1 cellular context compared by ENCODE assay signal in the genomic region with DNA sequence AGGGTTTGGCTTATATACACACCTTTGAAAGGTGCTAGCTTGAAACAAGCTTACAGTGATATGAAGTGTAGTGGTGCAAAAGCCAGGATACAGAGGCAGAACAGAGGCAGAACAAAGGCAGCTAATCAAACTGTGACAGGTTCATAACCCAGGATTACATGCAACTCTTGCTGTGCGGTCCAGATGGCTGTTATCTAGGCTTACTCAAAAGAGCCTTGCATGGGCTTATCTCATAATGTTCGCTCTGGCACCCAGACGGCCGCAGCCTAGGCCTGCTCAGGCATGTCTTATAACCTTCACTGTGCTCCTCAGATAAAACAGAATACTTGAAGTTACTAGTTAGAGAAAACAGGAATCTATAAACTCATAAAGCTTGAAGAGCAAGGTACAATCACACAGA.
TF ChIP-seq lines count a peak whose summit lies in the region.

No MANE protein-coding gene starts in this region.

TF ChIP-seq in K562, 482 proteins besides CTCF, POLR2A, EP300 and RAD21 (continued from another document and continues in another):
- TF ChIP-seq, protein P1, sequence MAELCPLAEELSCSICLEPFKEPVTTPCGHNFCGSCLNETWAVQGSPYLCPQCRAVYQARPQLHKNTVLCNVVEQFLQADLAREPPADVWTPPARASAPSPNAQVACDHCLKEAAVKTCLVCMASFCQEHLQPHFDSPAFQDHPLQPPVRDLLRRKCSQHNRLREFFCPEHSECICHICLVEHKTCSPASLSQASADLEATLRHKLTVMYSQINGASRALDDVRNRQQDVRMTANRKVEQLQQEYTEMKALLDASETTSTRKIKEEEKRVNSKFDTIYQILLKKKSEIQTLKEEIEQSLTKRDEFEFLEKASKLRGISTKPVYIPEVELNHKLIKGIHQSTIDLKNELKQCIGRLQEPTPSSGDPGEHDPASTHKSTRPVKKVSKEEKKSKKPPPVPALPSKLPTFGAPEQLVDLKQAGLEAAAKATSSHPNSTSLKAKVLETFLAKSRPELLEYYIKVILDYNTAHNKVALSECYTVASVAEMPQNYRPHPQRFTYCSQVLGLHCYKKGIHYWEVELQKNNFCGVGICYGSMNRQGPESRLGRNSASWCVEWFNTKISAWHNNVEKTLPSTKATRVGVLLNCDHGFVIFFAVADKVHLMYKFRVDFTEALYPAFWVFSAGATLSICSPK (IDR thresholded peaks at IDR 0.05; ENCODE audit: borderline replicate concordance): no peak
- TF ChIP-seq MTA1 (IDR thresholded peaks at IDR 0.05; ENCODE audit: borderline replicate concordance) (peak; percentile 74; the same call in 1 of the 2 replicates), ZC3H8 (IDR thresholded peaks at IDR 0.05) (no peak), MYC (IDR thresholded peaks at IDR 0.05; ENCODE audit: low read depth, low read length) (peak; percentile 66; the same call in 1 of the 2 replicates), MYC (CRISPR knock-in tag; IDR thresholded peaks at IDR 0.05; ENCODE audit: borderline replicate concordance, low read depth) (no peak), PHB2 (IDR thresholded peaks at IDR 0.05; ENCODE audit: low read depth) (peak; percentile 96), THRAP3 (IDR thresholded peaks at IDR 0.05; ENCODE audit: borderline replicate concordance) (no peak), ZFP36 (IDR thresholded peaks at IDR 0.05; ENCODE audit: low read depth, low read length, partially characterized antibody) (peak; percentile 48), TAL1 (IDR thresholded peaks at IDR 0.05) (peak; percentile 99), RBM14 (IDR thresholded peaks at IDR 0.05; ENCODE audit: borderline replicate concordance, insufficient read depth, low read depth, low read length) (no peak), BRCA1 (IDR thresholded peaks at IDR 0.05) (no peak), BRCA1 (CRISPR knock-in tag; IDR thresholded peaks at IDR 0.05) (no peak), KAT7 (CRISPR knock-in tag; IDR thresholded peaks at IDR 0.05; ENCODE audit: borderline replicate concordance) (no peak), MTF1 (CRISPR knock-in tag; IDR thresholded peaks at IDR 0.05; ENCODE audit: borderline replicate concordance) (no peak), RBM25 (IDR thresholded peaks at IDR 0.05; ENCODE audit: low read depth, low read length, severe bottlenecking) (no peak), SMARCA4 (IDR thresholded peaks at IDR 0.05) (peak; percentile 97), NFYB (IDR thresholded peaks at IDR 0.05; ENCODE audit: extremely low read depth, insufficient read length) (no peak), OTX1 (CRISPR knock-in tag; IDR thresholded peaks at IDR 0.05) (no peak), ZNF224 (CRISPR knock-in tag; IDR thresholded peaks at IDR 0.05) (no peak), HMG20B (CRISPR knock-in tag; IDR thresholded peaks at IDR 0.05) (no peak), SNIP1 (IDR thresholded peaks at IDR 0.05; ENCODE audit: low read depth) (no peak), DPF2 (IDR thresholded peaks at IDR 0.05) (peak; percentile 98), ZNF444 (CRISPR knock-in tag; IDR thresholded peaks at IDR 0.05) (peak; percentile 75; the same call in 1 of the 2 replicates), PHF8 (IDR thresholded peaks at IDR 0.05; ENCODE audit: borderline replicate concordance, low read length) (no peak), ZFPM2 (CRISPR knock-in tag; IDR thresholded peaks at IDR 0.05) (no peak), NFIX (CRISPR knock-in tag; IDR thresholded peaks at IDR 0.05; ENCODE audit: low read depth) (no peak), KLF13 (tag; IDR thresholded peaks at IDR 0.05; ENCODE audit: borderline replicate concordance, low read depth) (no peak), ZNF778 (CRISPR knock-in tag; IDR thresholded peaks at IDR 0.05) (no peak), NELFE (IDR thresholded peaks at IDR 0.05; ENCODE audit: insufficient read depth, insufficient read length) (no peak), NR3C1 (CRISPR knock-in tag; IDR thresholded peaks at IDR 0.05) (no peak), CHD4 (IDR thresholded peaks at IDR 0.05; ENCODE audit: insufficient read depth, insufficient replicate concordance, low read depth, low read length, poor library complexity, severe bottlenecking) (no peak)
- TF ChIP-seq, protein P2, sequence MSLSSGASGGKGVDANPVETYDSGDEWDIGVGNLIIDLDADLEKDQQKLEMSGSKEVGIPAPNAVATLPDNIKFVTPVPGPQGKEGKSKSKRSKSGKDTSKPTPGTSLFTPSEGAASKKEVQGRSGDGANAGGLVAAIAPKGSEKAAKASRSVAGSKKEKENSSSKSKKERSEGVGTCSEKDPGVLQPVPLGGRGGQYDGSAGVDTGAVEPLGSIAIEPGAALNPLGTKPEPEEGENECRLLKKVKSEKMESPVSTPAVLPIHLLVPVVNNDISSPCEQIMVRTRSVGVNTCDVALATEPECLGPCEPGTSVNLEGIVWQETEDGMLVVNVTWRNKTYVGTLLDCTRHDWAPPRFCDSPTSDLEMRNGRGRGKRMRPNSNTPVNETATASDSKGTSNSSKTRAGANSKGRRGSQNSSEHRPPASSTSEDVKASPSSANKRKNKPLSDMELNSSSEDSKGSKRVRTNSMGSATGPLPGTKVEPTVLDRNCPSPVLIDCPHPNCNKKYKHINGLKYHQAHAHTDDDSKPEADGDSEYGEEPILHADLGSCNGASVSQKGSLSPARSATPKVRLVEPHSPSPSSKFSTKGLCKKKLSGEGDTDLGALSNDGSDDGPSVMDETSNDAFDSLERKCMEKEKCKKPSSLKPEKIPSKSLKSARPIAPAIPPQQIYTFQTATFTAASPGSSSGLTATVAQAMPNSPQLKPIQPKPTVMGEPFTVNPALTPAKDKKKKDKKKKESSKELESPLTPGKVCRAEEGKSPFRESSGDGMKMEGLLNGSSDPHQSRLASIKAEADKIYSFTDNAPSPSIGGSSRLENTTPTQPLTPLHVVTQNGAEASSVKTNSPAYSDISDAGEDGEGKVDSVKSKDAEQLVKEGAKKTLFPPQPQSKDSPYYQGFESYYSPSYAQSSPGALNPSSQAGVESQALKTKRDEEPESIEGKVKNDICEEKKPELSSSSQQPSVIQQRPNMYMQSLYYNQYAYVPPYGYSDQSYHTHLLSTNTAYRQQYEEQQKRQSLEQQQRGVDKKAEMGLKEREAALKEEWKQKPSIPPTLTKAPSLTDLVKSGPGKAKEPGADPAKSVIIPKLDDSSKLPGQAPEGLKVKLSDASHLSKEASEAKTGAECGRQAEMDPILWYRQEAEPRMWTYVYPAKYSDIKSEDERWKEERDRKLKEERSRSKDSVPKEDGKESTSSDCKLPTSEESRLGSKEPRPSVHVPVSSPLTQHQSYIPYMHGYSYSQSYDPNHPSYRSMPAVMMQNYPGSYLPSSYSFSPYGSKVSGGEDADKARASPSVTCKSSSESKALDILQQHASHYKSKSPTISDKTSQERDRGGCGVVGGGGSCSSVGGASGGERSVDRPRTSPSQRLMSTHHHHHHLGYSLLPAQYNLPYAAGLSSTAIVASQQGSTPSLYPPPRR (CRISPR knock-in tag; IDR thresholded peaks at IDR 0.05; ENCODE audit: borderline replicate concordance): peak; percentile 74; the same call in 1 of the 2 replicates
- TF ChIP-seq, protein P3, sequence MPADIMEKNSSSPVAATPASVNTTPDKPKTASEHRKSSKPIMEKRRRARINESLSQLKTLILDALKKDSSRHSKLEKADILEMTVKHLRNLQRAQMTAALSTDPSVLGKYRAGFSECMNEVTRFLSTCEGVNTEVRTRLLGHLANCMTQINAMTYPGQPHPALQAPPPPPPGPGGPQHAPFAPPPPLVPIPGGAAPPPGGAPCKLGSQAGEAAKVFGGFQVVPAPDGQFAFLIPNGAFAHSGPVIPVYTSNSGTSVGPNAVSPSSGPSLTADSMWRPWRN (IDR thresholded peaks at IDR 0.05; ENCODE audit: low read depth): peak; percentile 85
- TF ChIP-seq, protein P4, sequence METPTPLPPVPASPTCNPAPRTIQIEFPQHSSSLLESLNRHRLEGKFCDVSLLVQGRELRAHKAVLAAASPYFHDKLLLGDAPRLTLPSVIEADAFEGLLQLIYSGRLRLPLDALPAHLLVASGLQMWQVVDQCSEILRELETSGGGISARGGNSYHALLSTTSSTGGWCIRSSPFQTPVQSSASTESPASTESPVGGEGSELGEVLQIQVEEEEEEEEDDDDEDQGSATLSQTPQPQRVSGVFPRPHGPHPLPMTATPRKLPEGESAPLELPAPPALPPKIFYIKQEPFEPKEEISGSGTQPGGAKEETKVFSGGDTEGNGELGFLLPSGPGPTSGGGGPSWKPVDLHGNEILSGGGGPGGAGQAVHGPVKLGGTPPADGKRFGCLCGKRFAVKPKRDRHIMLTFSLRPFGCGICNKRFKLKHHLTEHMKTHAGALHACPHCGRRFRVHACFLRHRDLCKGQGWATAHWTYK (CRISPR knock-in tag; IDR thresholded peaks at IDR 0.05): no peak
- TF ChIP-seq, protein P5, sequence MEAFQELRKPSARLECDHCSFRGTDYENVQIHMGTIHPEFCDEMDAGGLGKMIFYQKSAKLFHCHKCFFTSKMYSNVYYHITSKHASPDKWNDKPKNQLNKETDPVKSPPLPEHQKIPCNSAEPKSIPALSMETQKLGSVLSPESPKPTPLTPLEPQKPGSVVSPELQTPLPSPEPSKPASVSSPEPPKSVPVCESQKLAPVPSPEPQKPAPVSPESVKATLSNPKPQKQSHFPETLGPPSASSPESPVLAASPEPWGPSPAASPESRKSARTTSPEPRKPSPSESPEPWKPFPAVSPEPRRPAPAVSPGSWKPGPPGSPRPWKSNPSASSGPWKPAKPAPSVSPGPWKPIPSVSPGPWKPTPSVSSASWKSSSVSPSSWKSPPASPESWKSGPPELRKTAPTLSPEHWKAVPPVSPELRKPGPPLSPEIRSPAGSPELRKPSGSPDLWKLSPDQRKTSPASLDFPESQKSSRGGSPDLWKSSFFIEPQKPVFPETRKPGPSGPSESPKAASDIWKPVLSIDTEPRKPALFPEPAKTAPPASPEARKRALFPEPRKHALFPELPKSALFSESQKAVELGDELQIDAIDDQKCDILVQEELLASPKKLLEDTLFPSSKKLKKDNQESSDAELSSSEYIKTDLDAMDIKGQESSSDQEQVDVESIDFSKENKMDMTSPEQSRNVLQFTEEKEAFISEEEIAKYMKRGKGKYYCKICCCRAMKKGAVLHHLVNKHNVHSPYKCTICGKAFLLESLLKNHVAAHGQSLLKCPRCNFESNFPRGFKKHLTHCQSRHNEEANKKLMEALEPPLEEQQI (IDR thresholded peaks at IDR 0.05): peak; percentile 95
- TF ChIP-seq, protein P6, sequence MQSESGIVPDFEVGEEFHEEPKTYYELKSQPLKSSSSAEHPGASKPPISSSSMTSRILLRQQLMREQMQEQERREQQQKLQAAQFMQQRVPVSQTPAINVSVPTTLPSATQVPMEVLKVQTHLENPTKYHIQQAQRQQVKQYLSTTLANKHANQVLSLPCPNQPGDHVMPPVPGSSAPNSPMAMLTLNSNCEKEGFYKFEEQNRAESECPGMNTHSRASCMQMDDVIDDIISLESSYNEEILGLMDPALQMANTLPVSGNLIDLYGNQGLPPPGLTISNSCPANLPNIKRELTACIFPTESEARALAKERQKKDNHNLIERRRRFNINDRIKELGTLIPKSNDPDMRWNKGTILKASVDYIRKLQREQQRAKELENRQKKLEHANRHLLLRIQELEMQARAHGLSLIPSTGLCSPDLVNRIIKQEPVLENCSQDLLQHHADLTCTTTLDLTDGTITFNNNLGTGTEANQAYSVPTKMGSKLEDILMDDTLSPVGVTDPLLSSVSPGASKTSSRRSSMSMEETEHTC (IDR thresholded peaks at IDR 0.05): no peak
- TF ChIP-seq, protein P7, sequence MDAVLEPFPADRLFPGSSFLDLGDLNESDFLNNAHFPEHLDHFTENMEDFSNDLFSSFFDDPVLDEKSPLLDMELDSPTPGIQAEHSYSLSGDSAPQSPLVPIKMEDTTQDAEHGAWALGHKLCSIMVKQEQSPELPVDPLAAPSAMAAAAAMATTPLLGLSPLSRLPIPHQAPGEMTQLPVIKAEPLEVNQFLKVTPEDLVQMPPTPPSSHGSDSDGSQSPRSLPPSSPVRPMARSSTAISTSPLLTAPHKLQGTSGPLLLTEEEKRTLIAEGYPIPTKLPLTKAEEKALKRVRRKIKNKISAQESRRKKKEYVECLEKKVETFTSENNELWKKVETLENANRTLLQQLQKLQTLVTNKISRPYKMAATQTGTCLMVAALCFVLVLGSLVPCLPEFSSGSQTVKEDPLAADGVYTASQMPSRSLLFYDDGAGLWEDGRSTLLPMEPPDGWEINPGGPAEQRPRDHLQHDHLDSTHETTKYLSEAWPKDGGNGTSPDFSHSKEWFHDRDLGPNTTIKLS (IDR thresholded peaks at IDR 0.05; ENCODE audit: borderline replicate concordance, low read depth): no peak
- TF ChIP-seq, protein P8, sequence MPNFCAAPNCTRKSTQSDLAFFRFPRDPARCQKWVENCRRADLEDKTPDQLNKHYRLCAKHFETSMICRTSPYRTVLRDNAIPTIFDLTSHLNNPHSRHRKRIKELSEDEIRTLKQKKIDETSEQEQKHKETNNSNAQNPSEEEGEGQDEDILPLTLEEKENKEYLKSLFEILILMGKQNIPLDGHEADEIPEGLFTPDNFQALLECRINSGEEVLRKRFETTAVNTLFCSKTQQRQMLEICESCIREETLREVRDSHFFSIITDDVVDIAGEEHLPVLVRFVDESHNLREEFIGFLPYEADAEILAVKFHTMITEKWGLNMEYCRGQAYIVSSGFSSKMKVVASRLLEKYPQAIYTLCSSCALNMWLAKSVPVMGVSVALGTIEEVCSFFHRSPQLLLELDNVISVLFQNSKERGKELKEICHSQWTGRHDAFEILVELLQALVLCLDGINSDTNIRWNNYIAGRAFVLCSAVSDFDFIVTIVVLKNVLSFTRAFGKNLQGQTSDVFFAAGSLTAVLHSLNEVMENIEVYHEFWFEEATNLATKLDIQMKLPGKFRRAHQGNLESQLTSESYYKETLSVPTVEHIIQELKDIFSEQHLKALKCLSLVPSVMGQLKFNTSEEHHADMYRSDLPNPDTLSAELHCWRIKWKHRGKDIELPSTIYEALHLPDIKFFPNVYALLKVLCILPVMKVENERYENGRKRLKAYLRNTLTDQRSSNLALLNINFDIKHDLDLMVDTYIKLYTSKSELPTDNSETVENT (CRISPR knock-in tag; IDR thresholded peaks at IDR 0.05): no peak
- TF ChIP-seq, protein P9, sequence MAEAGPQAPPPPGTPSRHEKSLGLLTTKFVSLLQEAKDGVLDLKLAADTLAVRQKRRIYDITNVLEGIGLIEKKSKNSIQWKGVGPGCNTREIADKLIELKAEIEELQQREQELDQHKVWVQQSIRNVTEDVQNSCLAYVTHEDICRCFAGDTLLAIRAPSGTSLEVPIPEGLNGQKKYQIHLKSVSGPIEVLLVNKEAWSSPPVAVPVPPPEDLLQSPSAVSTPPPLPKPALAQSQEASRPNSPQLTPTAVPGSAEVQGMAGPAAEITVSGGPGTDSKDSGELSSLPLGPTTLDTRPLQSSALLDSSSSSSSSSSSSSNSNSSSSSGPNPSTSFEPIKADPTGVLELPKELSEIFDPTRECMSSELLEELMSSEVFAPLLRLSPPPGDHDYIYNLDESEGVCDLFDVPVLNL (CRISPR knock-in tag; IDR thresholded peaks at IDR 0.05; ENCODE audit: low read depth): no peak
- TF ChIP-seq, protein P10, sequence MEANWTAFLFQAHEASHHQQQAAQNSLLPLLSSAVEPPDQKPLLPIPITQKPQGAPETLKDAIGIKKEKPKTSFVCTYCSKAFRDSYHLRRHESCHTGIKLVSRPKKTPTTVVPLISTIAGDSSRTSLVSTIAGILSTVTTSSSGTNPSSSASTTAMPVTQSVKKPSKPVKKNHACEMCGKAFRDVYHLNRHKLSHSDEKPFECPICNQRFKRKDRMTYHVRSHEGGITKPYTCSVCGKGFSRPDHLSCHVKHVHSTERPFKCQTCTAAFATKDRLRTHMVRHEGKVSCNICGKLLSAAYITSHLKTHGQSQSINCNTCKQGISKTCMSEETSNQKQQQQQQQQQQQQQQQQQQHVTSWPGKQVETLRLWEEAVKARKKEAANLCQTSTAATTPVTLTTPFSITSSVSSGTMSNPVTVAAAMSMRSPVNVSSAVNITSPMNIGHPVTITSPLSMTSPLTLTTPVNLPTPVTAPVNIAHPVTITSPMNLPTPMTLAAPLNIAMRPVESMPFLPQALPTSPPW (CRISPR knock-in tag; IDR thresholded peaks at IDR 0.05): peak; percentile 70
